Comparison of ENCODE assay signal across 1 cellular context in the genomic region with DNA sequence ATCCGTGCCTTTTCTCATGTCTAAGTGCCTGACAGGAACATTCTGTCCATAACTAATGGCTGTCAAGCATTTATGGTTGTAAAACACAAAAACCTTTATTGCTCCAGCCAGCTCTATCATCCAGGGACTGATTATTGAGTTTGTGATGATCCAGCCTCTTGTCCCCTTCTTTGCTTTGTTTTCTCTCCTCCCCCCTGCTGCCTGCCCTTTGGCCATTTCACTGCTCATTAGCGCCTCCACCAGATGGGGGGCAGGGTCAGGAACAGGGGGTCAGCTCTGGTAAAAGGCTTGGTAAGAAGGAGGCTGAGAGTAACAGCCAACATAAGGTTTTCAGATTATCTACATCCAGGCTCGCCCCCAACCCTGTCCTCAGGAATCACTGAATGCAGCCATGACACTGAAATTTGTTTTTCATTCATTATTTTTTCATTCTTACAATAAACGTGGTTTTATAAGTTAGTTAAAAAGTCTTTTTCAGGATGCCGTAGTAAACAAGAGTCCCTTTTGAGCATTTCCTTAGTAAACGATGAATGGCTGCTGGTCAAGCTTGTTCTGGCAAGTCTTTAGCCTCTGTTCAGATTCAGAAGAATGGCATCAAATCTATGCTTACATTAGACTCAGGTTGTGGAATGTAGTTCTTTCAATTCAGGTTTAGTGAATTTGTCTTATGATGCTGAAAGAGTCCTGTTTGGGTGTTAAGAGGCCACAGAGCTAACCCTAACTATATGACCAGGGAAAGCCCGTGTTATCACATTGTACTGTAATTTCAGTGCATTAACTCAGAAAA.
TF ChIP-seq lines count a peak whose summit lies in the region.

No MANE protein-coding gene starts in this region.

TF ChIP-seq in IMR-90, 13 proteins besides CTCF, POLR2A, EP300 and RAD21 (continued from another document):
- TF ChIP-seq MAZ (IDR thresholded peaks at IDR 0.05; ENCODE audit: borderline replicate concordance, low read depth, low read length) (no peak), CHD1 (IDR thresholded peaks at IDR 0.05; ENCODE audit: low read depth, low read length) (no peak), MXI1 (IDR thresholded peaks at IDR 0.05; ENCODE audit: borderline replicate concordance, low read depth, low read length) (no peak), CEBPB (IDR thresholded peaks at IDR 0.05; ENCODE audit: low read depth, low read length) (no peak), RFX5 (IDR thresholded peaks at IDR 0.05; ENCODE audit: low read depth, low read length) (no peak), SMC3 (IDR thresholded peaks at IDR 0.05; ENCODE audit: low read depth, low read length) (no peak), NFE2L2 (IDR thresholded peaks at IDR 0.05; ENCODE audit: low read depth, low read length) (no peak), FOS (IDR thresholded peaks at IDR 0.05; ENCODE audit: low read depth, low read length) (no peak), BHLHE40 (IDR thresholded peaks at IDR 0.05; ENCODE audit: low read depth, low read length) (no peak), MAFK (IDR thresholded peaks at IDR 0.05; ENCODE audit: low read depth, low read length) (no peak), RCOR1 (IDR thresholded peaks at IDR 0.05; ENCODE audit: insufficient replicate concordance, low read length) (no peak)
- TF ChIP-seq, protein P1, sequence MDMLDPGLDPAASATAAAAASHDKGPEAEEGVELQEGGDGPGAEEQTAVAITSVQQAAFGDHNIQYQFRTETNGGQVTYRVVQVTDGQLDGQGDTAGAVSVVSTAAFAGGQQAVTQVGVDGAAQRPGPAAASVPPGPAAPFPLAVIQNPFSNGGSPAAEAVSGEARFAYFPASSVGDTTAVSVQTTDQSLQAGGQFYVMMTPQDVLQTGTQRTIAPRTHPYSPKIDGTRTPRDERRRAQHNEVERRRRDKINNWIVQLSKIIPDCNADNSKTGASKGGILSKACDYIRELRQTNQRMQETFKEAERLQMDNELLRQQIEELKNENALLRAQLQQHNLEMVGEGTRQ (IDR thresholded peaks at IDR 0.05; ENCODE audit: low read depth, low read length) = no peak
